In the genomic region with DNA sequence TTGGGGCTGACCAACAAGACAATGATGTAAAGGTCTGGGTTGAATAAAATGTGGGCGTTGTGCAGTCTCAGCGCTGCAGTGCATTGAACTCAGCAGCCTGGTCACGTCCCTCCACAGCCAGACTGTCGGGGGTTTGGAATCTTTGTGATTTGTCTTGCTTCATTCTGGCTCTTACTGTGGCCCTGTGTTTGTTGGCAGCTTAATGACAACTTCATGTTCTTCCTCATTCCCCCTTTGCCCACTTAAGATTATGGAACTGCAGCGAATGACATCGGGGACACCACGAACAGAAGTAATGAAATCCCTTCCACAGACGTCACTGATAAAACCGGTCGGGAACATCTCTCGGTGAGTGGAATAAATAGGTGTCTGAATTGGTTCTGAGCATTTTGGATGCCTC, we compare ENCODE assay signal across 27 cellular contexts.
"Had no signal": no experiment of that assay in that cellular context is flagged by ENCODE, and none has a peak within 500 bp of the region (broad histone marks: within the 10 kb centered on the region; RNA-seq: fewer than 3 reads in every experiment).

No MANE protein-coding gene starts in this region.

- DNase-seq: activated B cell treated with CpG ODN at 0.5 μM for 24 hours; activated CD4-positive, alpha-beta T cell treated with anti-CD3 and anti-CD28 coated beads for 48 hours; activated CD4-positive, alpha-beta T cell treated with anti-CD3 and anti-CD28 coated beads, Interleukin-2, amount 50 U/mL, for 1 hour; activated CD4-positive, alpha-beta T cell treated with anti-CD3 and anti-CD28 coated beads, Interleukin-2, amount 50 U/mL, for 48 hours; activated CD8-positive, alpha-beta memory T cell treated with anti-CD3 and anti-CD28 coated beads, Interleukin-2, amount 10 ng/mL, durations not matched to agents 7 days and 5 days; activated CD8-positive, alpha-beta memory T cell treated with anti-CD3 and anti-CD28 coated beads, Interleukin-2, amount 50 U/mL, for 4 hours; activated CD8-positive, alpha-beta T cell treated with anti-CD3 and anti-CD28 coated beads for 36 hours; activated effector memory CD4-positive, alpha-beta T cell treated with anti-CD3 and anti-CD28 coated beads, Interleukin-2, amount 50 U/mL, for 16 hours; activated naive CD4-positive, alpha-beta T cell treated with anti-CD3 and anti-CD28 coated beads for 36 hours; activated naive CD8-positive, alpha-beta T cell treated with anti-CD3 and anti-CD28 coated beads for 36 hours; activated naive CD8-positive, alpha-beta T cell treated with anti-CD3 and anti-CD28 coated beads, Interleukin-2, amount 50 U/mL, for 24 hours; activated T-cell treated with anti-CD3 and anti-CD28 coated beads, Interleukin-2, amount 50 U/mL, for 1 hour; activated T-cell treated with anti-CD3 and anti-CD28 coated beads, Interleukin-2, amount 50 U/mL, for 48 hours; adrenal gland; amygdala; aorta; body of pancreas; central memory CD4-positive, alpha-beta T cell; cerebellar nuclear complex; colonic mucosa; effector CD8-positive, alpha-beta T cell; foreskin fibroblast; T-helper 17 cell; T1000; WERI-Rb-1 had no signal

- H3K9me3 ChIP-seq: adrenal gland, body of pancreas, colonic mucosa had no signal

- H3K4me3 ChIP-seq: adrenal gland, body of pancreas, colonic mucosa had no signal

- H3K36me3 ChIP-seq: adrenal gland, colonic mucosa, WERI-Rb-1 had no signal

- H3K27ac ChIP-seq: adrenal gland, body of pancreas, colonic mucosa, epithelial cell of prostate, WERI-Rb-1 had no signal

- ATAC-seq: activated CD4-positive, CD25-positive, alpha-beta regulatory T cell treated with anti-CD3 and anti-CD28 coated beads, Interleukin-2, amount 50 U/mL, for 24 hours; activated CD8-positive, alpha-beta memory T cell treated with anti-CD3 and anti-CD28 coated beads, Interleukin-2, amount 10 ng/mL, durations not matched to agents 7 days and 5 days; activated CD8-positive, alpha-beta T cell treated with anti-CD3 and anti-CD28 coated beads for 36 hours; activated naive CD8-positive, alpha-beta T cell treated with anti-CD3 and anti-CD28 coated beads, Interleukin-2, amount 50 U/mL, for 24 hours; body of pancreas; T-helper 17 cell had no signal

- H3K4me1 ChIP-seq: adrenal gland, body of pancreas, colonic mucosa had no signal

- H3K27me3 ChIP-seq: adrenal gland, body of pancreas, colonic mucosa had no signal
